ENCODE assay signal across 1 cellular context in genomic region chr10:89301231-89301630, GRCh38.
TF ChIP-seq lines count a peak whose summit lies in the region.

No MANE protein-coding gene starts in this region.

TF ChIP-seq in HCT116, 20 proteins besides CTCF, POLR2A, EP300 and RAD21 (continued from another document):
- TF ChIP-seq EZH2phosphoT487 (IDR thresholded peaks at IDR 0.05; ENCODE audit: borderline replicate concordance) = no peak
- TF ChIP-seq SIN3A (IDR thresholded peaks at IDR 0.05; ENCODE audit: low read depth) = no peak
- TF ChIP-seq EZH2 (IDR thresholded peaks at IDR 0.05) = no peak
